Comparison of ENCODE assay signal across 8 cellular contexts in the genomic region with DNA sequence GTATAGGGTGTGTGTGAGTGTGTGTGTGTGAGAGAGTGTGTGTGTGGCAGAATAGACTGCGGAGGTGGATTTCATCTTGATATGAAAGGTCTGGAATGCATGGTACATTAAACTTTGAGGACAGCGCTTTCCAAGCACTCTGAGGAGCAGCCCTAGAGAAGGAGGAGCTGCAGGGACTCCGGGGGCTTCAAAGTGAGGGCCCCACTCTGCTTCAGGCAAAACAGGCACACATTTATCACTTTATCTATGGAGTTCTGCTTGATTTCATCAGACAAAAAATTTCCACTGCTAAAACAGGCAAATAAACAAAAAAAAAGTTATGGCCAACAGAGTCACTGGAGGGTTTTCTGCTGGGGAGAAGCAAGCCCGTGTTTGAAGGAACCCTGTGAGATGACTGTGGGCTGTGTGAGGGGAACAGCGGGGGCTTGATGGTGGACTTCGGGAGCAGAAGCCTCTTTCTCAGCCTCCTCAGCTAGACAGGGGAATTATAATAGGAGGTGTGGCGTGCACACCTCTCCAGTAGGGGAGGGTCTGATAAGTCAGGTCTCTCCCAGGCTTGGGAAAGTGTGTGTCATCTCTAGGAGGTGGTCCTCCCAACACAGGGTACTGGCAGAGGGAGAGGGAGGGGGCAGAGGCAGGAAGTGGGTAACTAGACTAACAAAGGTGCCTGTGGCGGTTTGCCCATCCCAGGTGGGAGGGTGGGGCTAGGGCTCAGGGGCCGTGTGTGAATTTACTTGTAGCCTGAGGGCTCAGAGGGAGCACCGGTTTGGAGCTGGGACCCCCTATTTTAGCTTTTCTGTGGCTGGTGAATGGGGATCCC. TPM values are rescaled to one million over a fixed set of nuclear protein-coding genes. Genes with fewer than 3 reads are reported as not detected.
DNase-seq lines count a peak whose midpoint lies in the region; TF ChIP-seq lines count a peak whose summit lies in the region.

No MANE protein-coding gene starts in this region.

- H3K4me3 ChIP-seq in BLaER1, result peak overlapping the region; percentile 12; the same call in 1 of the 2 replicates

- no peaks in the 10 kb centered on the region for H3K27me3 Mint-ChIP-seq in activated CD4-positive, alpha-beta memory T cell treated with anti-CD3 and anti-CD28 coated beads for 36 hours
- H3K27me3 Mint-ChIP-seq in osteocyte (ENCODE audit: unreplicated experiment), result peaks cover 16% of the 10 kb centered on the region
- peaks cover 16% of the 10 kb centered on the region for H3K27me3 Mint-ChIP-seq in nephron progenitor cell (ENCODE audit: low read depth, poor library complexity)

- H3K4me1 ChIP-seq in BLaER1, result peaks cover 32% of the 10 kb centered on the region

- no peaks in the 10 kb centered on the region for H3K9me3 Mint-ChIP-seq in activated CD4-positive, alpha-beta memory T cell treated with anti-CD3 and anti-CD28 coated beads for 36 hours
- no peaks in the 10 kb centered on the region for H3K9me3 Mint-ChIP-seq in osteocyte (ENCODE audit: unreplicated experiment)
- no peaks in the 10 kb centered on the region for H3K9me3 Mint-ChIP-seq in nephron progenitor cell

- H3K36me3 Mint-ChIP-seq in activated CD4-positive, alpha-beta memory T cell treated with anti-CD3 and anti-CD28 coated beads for 36 hours, result peaks cover 47% of the 10 kb centered on the region
- H3K36me3 Mint-ChIP-seq in osteocyte (ENCODE audit: unreplicated experiment) (no peaks in the 10 kb centered on the region), nephron progenitor cell (ENCODE audit: low read depth) (no peaks in the 10 kb centered on the region)

- H3K9ac ChIP-seq in BLaER1, result peak overlapping the region; percentile 50

- H3K27ac Mint-ChIP-seq in activated CD4-positive, alpha-beta memory T cell treated with anti-CD3 and anti-CD28 coated beads for 36 hours, result peak overlapping the region; percentile 90
- no peak overlapping the region for H3K27ac Mint-ChIP-seq in osteocyte (ENCODE audit: unreplicated experiment)
- no peak overlapping the region for H3K27ac Mint-ChIP-seq in nephron progenitor cell

- H3K36me3 ChIP-seq in BLaER1, result peaks cover 40% of the 10 kb centered on the region

- H3K4me2 ChIP-seq in BLaER1, result peak overlapping the region; percentile 70

- TF ChIP-seq CTCF in osteocyte (IDR thresholded peaks at IDR 0.05) (no peak), nephron progenitor cell (IDR thresholded peaks at IDR 0.05) (no peak)

- H3K27me3 ChIP-seq in BLaER1, result no peaks in the 10 kb centered on the region

- H3K27ac ChIP-seq in BLaER1, result peak overlapping the region; percentile 65

- H3K4me1 Mint-ChIP-seq in activated CD4-positive, alpha-beta memory T cell treated with anti-CD3 and anti-CD28 coated beads for 36 hours (ENCODE audit: low read depth), result peaks cover 46% of the 10 kb centered on the region
- H3K4me1 Mint-ChIP-seq in osteocyte (ENCODE audit: unreplicated experiment) (peaks cover 5% of the 10 kb centered on the region), nephron progenitor cell (peaks cover 23% of the 10 kb centered on the region)

- POLR2A ChIA-PET in activated CD4-positive, alpha-beta memory T cell treated with anti-CD3 and anti-CD28 coated beads for 36 hours (lab: Charles Lee), result interaction anchor here (1.2 kb wide), 1 partner anchor 73 kb away, joined by 4 read pairs; a partner anchor contains a TSS

- H4K20me1 ChIP-seq in BLaER1, result no peaks in the 10 kb centered on the region

- H3K9me3 ChIP-seq in BLaER1, result no peaks in the 10 kb centered on the region

- DNase-seq in NCI-H1417 (lab: John Stamatoyannopoulos, UW) (peak in 2 of 3 experiments; percentile 40 to 52), iPS DF 4.7 (ENCODE audit: extremely low read depth, low spot score) (peak; percentile 90), osteocyte (ENCODE audit: extremely low spot score, unreplicated experiment) (no peak), nephron progenitor cell (no peak), pons (ENCODE audit: low spot score) (no peak)
- DNase-seq in activated CD4-positive, alpha-beta memory T cell treated with anti-CD3 and anti-CD28 coated beads for 36 hours, result peak; percentile 90
- peak; percentile 68 to 82 for DNase-seq in stimulated activated CD8-positive, alpha-beta memory T cell treated with anti-CD3 and anti-CD28 coated beads, Interleukin-4, amount 100 ng/mL, for 4 hours (ENCODE audit: low read depth in 2 of 2, low spot score in 1 of 2)

- H3K4me3 Mint-ChIP-seq in activated CD4-positive, alpha-beta memory T cell treated with anti-CD3 and anti-CD28 coated beads for 36 hours, result peak overlapping the region; percentile 42
- H3K4me3 Mint-ChIP-seq in osteocyte (ENCODE audit: unreplicated experiment) (no peak overlapping the region), nephron progenitor cell (no peak overlapping the region)

- CTCF ChIA-PET in activated CD4-positive, alpha-beta memory T cell treated with anti-CD3 and anti-CD28 coated beads for 36 hours (lab: Charles Lee), result interaction anchor here (0.8 to 1.5 kb wide), 2 partner anchors 25 to 58 kb away, joined by 3 to 6 read pairs; no protein-coding TSS in a partner anchor

- intact Hi-C loops in activated CD4-positive, alpha-beta memory T cell treated with anti-CD3 and anti-CD28 coated beads for 36 hours (cut with micrococcal nuclease), result loop anchor here (1.0 to 2.0 kb wide), 3 partner anchors 9 to 23 kb away; no protein-coding TSS in a partner anchor

RNA-seq across cellular contexts. Expression of a gene that starts 18.3 kb away (rescaled TPM):
- 100 to 1,000 TPM; 136 to 139 TPM for total RNA-seq in activated CD4-positive, alpha-beta memory T cell treated with anti-CD3 and anti-CD28 coated beads for 36 hours
- 77.5 and 79.2 TPM in 2 replicates for total RNA-seq in osteocyte

RNA-seq across cellular contexts. Expression of a gene that starts 22.5 kb away (rescaled TPM):
- 100 to 1,000 TPM; 224 to 246 TPM for total RNA-seq in activated CD4-positive, alpha-beta memory T cell treated with anti-CD3 and anti-CD28 coated beads for 36 hours
- not detected in 2 replicates for total RNA-seq in osteocyte

RNA-seq across cellular contexts. Expression of a gene that starts 26.6 kb away (rescaled TPM):
- total RNA-seq in activated CD4-positive, alpha-beta memory T cell treated with anti-CD3 and anti-CD28 coated beads for 36 hours, result under 1 TPM; 0.68 to 0.69 TPM
- total RNA-seq in osteocyte, result 2.7 and 2.8 TPM in 2 replicates

RNA-seq across cellular contexts. Expression of a gene that starts 51.4 kb away (rescaled TPM):
- 100 to 1,000 TPM; 297 to 299 TPM for total RNA-seq in activated CD4-positive, alpha-beta memory T cell treated with anti-CD3 and anti-CD28 coated beads for 36 hours
- total RNA-seq in osteocyte, result 159 and 163 TPM in 2 replicates

RNA-seq across cellular contexts. Expression of a gene that starts 51.4 kb away (rescaled TPM):
- total RNA-seq in activated CD4-positive, alpha-beta memory T cell treated with anti-CD3 and anti-CD28 coated beads for 36 hours, result 1 to 10 TPM; 7.8 to 9.9 TPM
- total RNA-seq in osteocyte, result 27.9 and 30.7 TPM in 2 replicates

Comparison
In these comparisons a context has a peak if more than half of its experiments do, and no peak if none do; other contexts are left out.
1. DNase-seq: peak in NCI-H1417 (2 of 3), activated CD4-positive, alpha-beta memory T cell treated with anti-CD3 and anti-CD28 coated beads for 36 hours (single experiment), iPS DF 4.7 (single experiment) and stimulated activated CD8-positive, alpha-beta memory T cell treated with anti-CD3 and anti-CD28 coated beads, Interleukin-4, amount 100 ng/mL, for 4 hours (2 of 2); none in osteocyte (single experiment), nephron progenitor cell (single experiment) and pons (single experiment).
2. RNA of a gene that starts 22.5 kb away (total RNA-seq): 224 to 246 TPM in activated CD4-positive, alpha-beta memory T cell treated with anti-CD3 and anti-CD28 coated beads for 36 hours; not detected in osteocyte; every median in the first group is over 100 times any median in the second.